14 cellular contexts compared by ENCODE assay signal in the genomic region with DNA sequence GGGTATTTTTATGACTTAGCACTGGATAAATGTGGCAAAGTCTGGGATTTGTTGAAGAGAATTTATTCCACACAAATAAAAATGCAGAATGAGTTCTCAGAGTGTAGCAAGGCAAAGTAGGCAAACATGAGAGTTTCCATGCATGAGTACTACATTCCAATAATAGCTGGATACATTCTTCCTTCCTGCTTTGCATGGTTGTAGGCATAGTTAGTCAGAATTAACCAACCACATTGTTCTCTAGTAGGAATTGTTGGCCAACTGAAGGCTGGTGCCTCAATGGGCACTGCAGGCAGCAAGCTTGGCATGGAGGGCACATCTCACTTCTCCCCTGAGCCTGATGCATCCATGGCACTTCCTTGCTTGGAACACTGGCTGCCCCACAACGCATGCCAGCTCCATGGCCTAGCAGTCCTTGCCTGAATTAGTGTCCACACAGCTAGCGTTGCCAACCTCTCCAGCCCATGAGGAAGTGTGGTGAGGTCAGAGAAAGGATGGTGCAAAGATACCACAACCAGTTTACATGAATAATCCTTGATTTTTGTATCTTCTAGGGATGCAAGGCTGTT.
DNase-seq lines count a peak whose midpoint lies in the region; ATAC-seq and TF ChIP-seq lines count a peak whose summit lies in the region.
"Had no signal": no experiment of that assay in that cellular context is flagged by ENCODE, and none has a peak within 500 bp of the region (broad histone marks: within the 10 kb centered on the region; RNA-seq: fewer than 3 reads in every experiment).

No MANE protein-coding gene starts in this region.

- H3K4me1 Mint-ChIP-seq in MCF 10A (ENCODE audit: insufficient read depth, unreplicated experiment): peaks cover 11% of the 10 kb centered on the region

- no TSS peak for BruUV-seq in MCF 10A (replicated peaks; lab: Mats Ljungman, UMichigan)

- POLR2A ChIA-PET in MCF 10A (lab: Yijun Ruan, JAX): interaction anchor here (0.7 kb wide), 1 partner anchor 9 kb away, joined by 3 read pairs; no protein-coding TSS in a partner anchor

- H3K9me3 ChIP-seq in breast epithelium: no peaks in the 10 kb centered on the region
- H3K9me3 ChIP-seq: tibial nerve had no signal

- H3K27ac ChIP-seq in breast epithelium: no peak overlapping the region
- H3K27ac ChIP-seq: tibial nerve had no signal

- no peaks in the 10 kb centered on the region for H3K36me3 Mint-ChIP-seq in MCF 10A (ENCODE audit: insufficient read depth, unreplicated experiment)

- in situ Hi-C loops in astrocyte of the cerebellum (cut with HindIII; ENCODE audit: low sequenced_read_pairs): no loop called here

- CTCF ChIA-PET in MCF 10A (lab: Yijun Ruan, JAX): no interaction called here

- TF ChIP-seq POLR2A in breast epithelium (IDR thresholded peaks at IDR 0.05): no peak

- DNase-seq in MCF 10A (ENCODE audit: unreplicated experiment) (peak; percentile 11), breast epithelium (ENCODE audit: low spot score in 2 of 2) (no peak), astrocyte of the cerebellum (ENCODE audit: low read depth) (peak; percentile 29), hepatic stellate cell (ENCODE audit: low spot score) (peak; percentile 30), H4 (ENCODE audit: low spot score) (no peak)
- DNase-seq in activated CD4-positive, alpha-beta T cell treated with anti-CD3 and anti-CD28 coated beads for 4 hours: no peak
- DNase-seq: activated naive CD8-positive, alpha-beta T cell treated with anti-CD3 and anti-CD28 coated beads, Interleukin-2, amount 50 U/mL, for 24 hours; effector memory CD4-positive, alpha-beta T cell; hippocampal formation; NCI-H1105; nucleus accumbens had no signal

- H3K9me3 Mint-ChIP-seq in MCF 10A (ENCODE audit: unreplicated experiment): no peaks in the 10 kb centered on the region
- H3K9me3 Mint-ChIP-seq: activated naive CD8-positive, alpha-beta T cell treated with anti-CD3 and anti-CD28 coated beads, Interleukin-2, amount 50 U/mL, for 24 hours had no signal

- ATAC-seq in HG02678 (IDR thresholded peaks at IDR 0.05; ENCODE audit: unreplicated experiment) (no peak), GM18519 (IDR thresholded peaks at IDR 0.05; ENCODE audit: low FRiP score, unreplicated experiment) (no peak)
- ATAC-seq: activated naive CD8-positive, alpha-beta T cell treated with anti-CD3 and anti-CD28 coated beads, Interleukin-2, amount 50 U/mL, for 24 hours had no signal

- no peaks in the 10 kb centered on the region for H3K36me3 ChIP-seq in breast epithelium
- H3K36me3 ChIP-seq: tibial nerve had no signal

- no peaks in the 10 kb centered on the region for H3K27me3 Mint-ChIP-seq in MCF 10A (ENCODE audit: insufficient read depth, unreplicated experiment)

- intact Hi-C loops in MCF 10A (cut with micrococcal nuclease): no loop called here
- intact Hi-C loops in breast epithelium (cut with DNase I; ENCODE audit: low total_unique reads): no loop called here

- no peaks in the 10 kb centered on the region for H3K4me1 ChIP-seq in breast epithelium
- H3K4me1 ChIP-seq: tibial nerve had no signal

- TF ChIP-seq CTCF in MCF 10A (IDR thresholded peaks at IDR 0.05; ENCODE audit: unreplicated experiment) (no peak), breast epithelium (IDR thresholded peaks at IDR 0.05) (no peak), astrocyte of the cerebellum (IDR thresholded peaks at IDR 0.05; ENCODE audit: low read depth, low read length, missing control alignments) (no peak)

- no peaks in the 10 kb centered on the region for H3K27me3 ChIP-seq in breast epithelium
- H3K27me3 ChIP-seq: tibial nerve had no signal

- H3K4me3 Mint-ChIP-seq in MCF 10A (ENCODE audit: unreplicated experiment): no peak overlapping the region
- H3K4me3 Mint-ChIP-seq: activated naive CD8-positive, alpha-beta T cell treated with anti-CD3 and anti-CD28 coated beads, Interleukin-2, amount 50 U/mL, for 24 hours had no signal

- no peak overlapping the region for H3K4me3 ChIP-seq in breast epithelium
- H3K4me3 ChIP-seq in astrocyte of the cerebellum (ENCODE audit: low read depth, low read length): no peak overlapping the region
- H3K4me3 ChIP-seq: tibial nerve had no signal

- H3K27ac Mint-ChIP-seq in MCF 10A (ENCODE audit: low read depth, unreplicated experiment): no peak overlapping the region
- H3K27ac Mint-ChIP-seq: activated naive CD8-positive, alpha-beta T cell treated with anti-CD3 and anti-CD28 coated beads, Interleukin-2, amount 50 U/mL, for 24 hours had no signal

Comparison
In these comparisons a context has a peak if more than half of its experiments do, and no peak if none do; other contexts are left out.
1. DNase-seq: peak in MCF 10A (single experiment), astrocyte of the cerebellum (single experiment) and hepatic stellate cell (single experiment); none in breast epithelium (0 of 2), activated CD4-positive, alpha-beta T cell treated with anti-CD3 and anti-CD28 coated beads for 4 hours (0 of 2) and H4 (single experiment).